7 cellular contexts compared by ENCODE assay signal in genomic region chr2:53543083-53543482, GRCh38.
"Had no signal": no experiment of that assay in that cellular context is flagged by ENCODE, and none has a peak within 500 bp of the region (broad histone marks: within the 10 kb centered on the region; RNA-seq: fewer than 3 reads in every experiment).

No MANE protein-coding gene starts in this region.

- H3K9ac ChIP-seq: KMS-11 had no signal

- H3K27ac Mint-ChIP-seq: IgD-negative memory B cell had no signal

- ATAC-seq: HepG2, K562 had no signal

- H3K27ac ChIP-seq: HL-60, KMS-11 had no signal

- H3K4me3 Mint-ChIP-seq: IgD-negative memory B cell had no signal

- H3K4me3 ChIP-seq: K562 had no signal

- H3K36me3 Mint-ChIP-seq: IgD-negative memory B cell had no signal

- H3K4me1 Mint-ChIP-seq: IgD-negative memory B cell had no signal

- DNase-seq: KBM-7, KG1 had no signal

- H3K4me2 ChIP-seq: KMS-11 had no signal
